In genomic region chr2:238320648-238321281, GRCh38 we compare ENCODE assay signal across 8 cellular contexts. TPM values are rescaled to one million over a fixed set of nuclear protein-coding genes. Genes with fewer than 3 reads are reported as not detected.
A peak's percentile ranks its signal among the peaks of the same experiment; 100 is the strongest.
DNase-seq lines count a peak whose midpoint lies in the region; ATAC-seq and TF ChIP-seq lines count a peak whose summit lies in the region.

No MANE protein-coding gene starts in this region.

- TF ChIP-seq CTCF in esophagus squamous epithelium (IDR thresholded peaks at IDR 0.05) (no peak), omental fat pad (IDR thresholded peaks at IDR 0.05) (no peak)

- no peaks in the 10 kb centered on the region for H3K9me3 Mint-ChIP-seq in activated T-cell treated with anti-CD3 and anti-CD28 coated beads, Interleukin-2, amount 50 U/mL, for 4 hours

- H3K4me1 Mint-ChIP-seq in activated T-cell treated with anti-CD3 and anti-CD28 coated beads, Interleukin-2, amount 50 U/mL, for 4 hours (ENCODE audit: low read depth) = peaks cover 18% of the 10 kb centered on the region

- no peaks in the 10 kb centered on the region; the same call in 1 of the 2 replicates for H3K9me3 ChIP-seq in SJSA1 (replicated peaks)
- H3K9me3 ChIP-seq in esophagus squamous epithelium = no peaks in the 10 kb centered on the region

- H3K27me3 Mint-ChIP-seq in activated T-cell treated with anti-CD3 and anti-CD28 coated beads, Interleukin-2, amount 50 U/mL, for 4 hours (ENCODE audit: low read depth) = peaks cover 4% of the 10 kb centered on the region

- H3K36me3 Mint-ChIP-seq in activated T-cell treated with anti-CD3 and anti-CD28 coated beads, Interleukin-2, amount 50 U/mL, for 4 hours (ENCODE audit: insufficient read depth) = peaks cover 6% of the 10 kb centered on the region

- H3K27ac ChIP-seq in SJSA1 (no peak overlapping the region), esophagus squamous epithelium (peak overlapping the region; percentile 63 to 86 (median 72))

- DNase-seq in activated T-cell treated with anti-CD3 and anti-CD28 coated beads, Interleukin-2, amount 50 U/mL, for 4 hours = no peak
- DNase-seq in activated T-cell treated with anti-CD3 and anti-CD28 coated beads for 4 hours (no peak), SJSA1 (ENCODE audit: low read depth in 1 of 2, low spot score in 2 of 2) (no peak), esophagus squamous epithelium (lab: John Stamatoyannopoulos, UW) (no peak), omental fat pad (ENCODE audit: low spot score) (no peak), COLO829 (ENCODE audit: low spot score) (no peak), occipital lobe (lab: John Stamatoyannopoulos, UW) (no peak)

- H3K4me3 ChIP-seq in SJSA1 (peak overlapping the region; percentile 97), esophagus squamous epithelium (peak overlapping the region; percentile 68 to 95 (median 83))

- H3K27me3 ChIP-seq in SJSA1 (replicated peaks) = no peaks in the 10 kb centered on the region
- H3K27me3 ChIP-seq in esophagus squamous epithelium = no peaks in the 10 kb centered on the region

- WGBS in esophagus squamous epithelium, 2 donors = 2 to 7% methylated on average over 2 to 6 of the region's 65 CpGs

- peak overlapping the region; percentile 80 for H3K4me3 Mint-ChIP-seq in activated T-cell treated with anti-CD3 and anti-CD28 coated beads, Interleukin-2, amount 50 U/mL, for 4 hours

- intact Hi-C loops in esophagus squamous epithelium (cut with DNase I) = no loop called here

- ATAC-seq in activated T-cell treated with anti-CD3 and anti-CD28 coated beads, Interleukin-2, amount 50 U/mL, for 4 hours = peak; percentile 49 to 54
- ATAC-seq in HG02852 (IDR thresholded peaks at IDR 0.05; ENCODE audit: unreplicated experiment) = peak; percentile 35
- peak; percentile 22 for ATAC-seq in omental fat pad (ENCODE audit: low FRiP score)

- no peak for TF ChIP-seq POLR2A in esophagus squamous epithelium (IDR thresholded peaks at IDR 0.05)

- peaks cover 12% of the 10 kb centered on the region for H3K36me3 ChIP-seq in SJSA1
- peaks cover 0 to 11% (median 0%) of the 10 kb centered on the region in 3 donors for H3K36me3 ChIP-seq in esophagus squamous epithelium

- H3K4me1 ChIP-seq in SJSA1 (replicated peaks) (peaks cover 9% of the 10 kb centered on the region), esophagus squamous epithelium (peaks cover 4 to 24% (median 13%) of the 10 kb centered on the region in 3 donors)

RNA-seq across cellular contexts. Expression of gene TRAF3IP1, which starts 0.4 kb away (rescaled TPM):
- total RNA-seq in activated T-cell treated with anti-CD3 and anti-CD28 coated beads, Interleukin-2, amount 50 U/mL, for 4 hours = 10 to 100 TPM; 16.4 to 19.1 (median 17.8) TPM
- total RNA-seq in SJSA1 (2014; rRNA removed; shearing (Covaris generic)) = 6.9 and 12.7 TPM in 2 replicates
- 10 to 100 TPM in 1 of 4 donors, 1 to 10 TPM in 3; 5.4 to 13.5 (median 9.8) TPM for total RNA-seq in esophagus squamous epithelium
- 10 to 100 TPM in 3 of 4 donors, 1 to 10 TPM in 1; 8.4 to 15.9 (median 12.5) TPM for total RNA-seq in omental fat pad
- 10.5 TPM for total RNA-seq in occipital lobe

RNA-seq across cellular contexts. Expression of gene PER2, which starts 32.4 kb away (rescaled TPM):
- 10 to 100 TPM; 22.8 to 25.4 (median 24.6) TPM for total RNA-seq in activated T-cell treated with anti-CD3 and anti-CD28 coated beads, Interleukin-2, amount 50 U/mL, for 4 hours
- 4.6 and 5.8 TPM in 2 replicates for total RNA-seq in SJSA1 (2014; rRNA removed; shearing (Covaris generic))
- total RNA-seq in esophagus squamous epithelium = 10 to 100 TPM in 2 of 4 donors, 1 to 10 TPM in 2; 6.2 to 28.0 (median 12.0) TPM
- 10 to 100 TPM in 3 of 4 donors, 1 to 10 TPM in 1; 5.3 to 36.4 (median 15.4) TPM for total RNA-seq in omental fat pad
- total RNA-seq in occipital lobe = 5.5 TPM
